ENCODE assay signal across 10 cellular contexts in genomic region chr2:238233625-238234024, GRCh38. TPM values are rescaled to one million over a fixed set of nuclear protein-coding genes. Genes with fewer than 3 reads are reported as not detected.
A peak's percentile ranks its signal among the peaks of the same experiment; 100 is the strongest.
DNase-seq lines count a peak whose midpoint lies in the region; ATAC-seq and TF ChIP-seq lines count a peak whose summit lies in the region.
"Had no signal": no experiment of that assay in that cellular context is flagged by ENCODE, and none has a peak within 500 bp of the region (broad histone marks: within the 10 kb centered on the region; RNA-seq: fewer than 3 reads in every experiment).

No MANE protein-coding gene starts in this region.

- CTCF ChIA-PET in activated CD8-positive, alpha-beta T cell treated with anti-CD3 and anti-CD28 coated beads for 36 hours (lab: Charles Lee) = no interaction called here
- CTCF ChIA-PET in activated CD8-positive, alpha-beta T cell treated with anti-CD3 and anti-CD28 coated beads, Interleukin-2, amount 10 ng/mL, durations not matched to agents 7 days and 5 days (lab: Charles Lee) = no interaction called here
- CTCF ChIA-PET in HEK293T (lab: Yijun Ruan, JAX) = interaction anchor here (0.5 kb wide), 1 partner anchor 27 kb away, joined by 3 read pairs; no protein-coding TSS in a partner anchor

- POLR2A ChIA-PET in activated CD8-positive, alpha-beta T cell treated with anti-CD3 and anti-CD28 coated beads for 36 hours (lab: Charles Lee) = interaction anchor here (0.9 kb wide), 1 partner anchor 8 kb away, joined by 3 read pairs; no protein-coding TSS in a partner anchor
- POLR2A ChIA-PET in activated CD8-positive, alpha-beta T cell treated with anti-CD3 and anti-CD28 coated beads, Interleukin-2, amount 10 ng/mL, durations not matched to agents 7 days and 5 days (lab: Charles Lee) = no interaction called here
- POLR2A ChIA-PET in HEK293T (lab: Yijun Ruan, JAX) = interaction anchor here (0.6 to 1.0 kb wide), 4 partner anchors 9 to 41 kb away, joined by 3 to 4 read pairs (median 3); no protein-coding TSS in a partner anchor

- intact Hi-C loops in activated CD8-positive, alpha-beta T cell treated with anti-CD3 and anti-CD28 coated beads for 36 hours (cut with micrococcal nuclease) = no loop called here

- peaks cover 2% of the 10 kb centered on the region for H3K36me3 Mint-ChIP-seq in activated CD8-positive, alpha-beta T cell treated with anti-CD3 and anti-CD28 coated beads for 36 hours (ENCODE audit: low read depth)
- peaks cover 1% of the 10 kb centered on the region for H3K36me3 Mint-ChIP-seq in activated CD8-positive, alpha-beta T cell treated with anti-CD3 and anti-CD28 coated beads, Interleukin-2, amount 10 ng/mL, durations not matched to agents 7 days and 5 days (ENCODE audit: low read depth)
- H3K36me3 Mint-ChIP-seq in activated T-helper 17 cell treated with anti-CD3 and anti-CD28 coated beads, Interleukin-2, amount 50 U/mL, for 72 hours (ENCODE audit: low read depth) = no peaks in the 10 kb centered on the region
- H3K36me3 Mint-ChIP-seq in neural crest cell (ENCODE audit: low read depth) = peaks cover 8% of the 10 kb centered on the region

- H3K9me3 Mint-ChIP-seq in activated CD8-positive, alpha-beta T cell treated with anti-CD3 and anti-CD28 coated beads for 36 hours = no peaks in the 10 kb centered on the region
- peaks cover 10% of the 10 kb centered on the region for H3K9me3 Mint-ChIP-seq in activated CD8-positive, alpha-beta T cell treated with anti-CD3 and anti-CD28 coated beads, Interleukin-2, amount 10 ng/mL, durations not matched to agents 7 days and 5 days (ENCODE audit: insufficient read depth)
- no peaks in the 10 kb centered on the region for H3K9me3 Mint-ChIP-seq in activated T-helper 17 cell treated with anti-CD3 and anti-CD28 coated beads, Interleukin-2, amount 50 U/mL, for 72 hours
- peaks cover 9% of the 10 kb centered on the region for H3K9me3 Mint-ChIP-seq in neural crest cell

- no peak for DNase-seq in activated CD8-positive, alpha-beta T cell treated with anti-CD3 and anti-CD28 coated beads for 36 hours
- no peak for DNase-seq in activated CD8-positive, alpha-beta T cell treated with anti-CD3 and anti-CD28 coated beads, Interleukin-2, amount 10 ng/mL, durations not matched to agents 7 days and 5 days
- peak; percentile 93 for DNase-seq in MV-4-11 (lab: John Stamatoyannopoulos, UW)
- no peak for DNase-seq in neural crest cell (ENCODE audit: low read depth, low spot score)
- no peak for DNase-seq in HEK293T (ENCODE audit: extremely low spot score)
- DNase-seq in GOT3 (lab: John Stamatoyannopoulos, UW) = no peak
- DNase-seq: NK-92 treated with Interleukin-12 subunit alpha and Interleukin-12 subunit beta, amount 100 ng/mL, for 24 hours had no signal

- H3K27me3 Mint-ChIP-seq in activated CD8-positive, alpha-beta T cell treated with anti-CD3 and anti-CD28 coated beads for 36 hours = peaks cover 34% of the 10 kb centered on the region
- H3K27me3 Mint-ChIP-seq in activated CD8-positive, alpha-beta T cell treated with anti-CD3 and anti-CD28 coated beads, Interleukin-2, amount 10 ng/mL, durations not matched to agents 7 days and 5 days (ENCODE audit: low read depth) = peaks cover 56% of the 10 kb centered on the region
- H3K27me3 Mint-ChIP-seq in activated T-helper 17 cell treated with anti-CD3 and anti-CD28 coated beads, Interleukin-2, amount 50 U/mL, for 72 hours = peaks cover 14% of the 10 kb centered on the region
- H3K27me3 Mint-ChIP-seq in neural crest cell (ENCODE audit: low read depth) = peaks cover 9% of the 10 kb centered on the region

- no peak overlapping the region for H3K27ac Mint-ChIP-seq in activated CD8-positive, alpha-beta T cell treated with anti-CD3 and anti-CD28 coated beads for 36 hours
- no peak overlapping the region for H3K27ac Mint-ChIP-seq in activated CD8-positive, alpha-beta T cell treated with anti-CD3 and anti-CD28 coated beads, Interleukin-2, amount 10 ng/mL, durations not matched to agents 7 days and 5 days
- H3K27ac Mint-ChIP-seq in activated T-helper 17 cell treated with anti-CD3 and anti-CD28 coated beads, Interleukin-2, amount 50 U/mL, for 72 hours = no peak overlapping the region
- no peak overlapping the region for H3K27ac Mint-ChIP-seq in neural crest cell (ENCODE audit: unreplicated experiment)
- H3K27ac Mint-ChIP-seq: WTC11 had no signal

- ATAC-seq in activated CD8-positive, alpha-beta T cell treated with anti-CD3 and anti-CD28 coated beads for 36 hours = no peak
- no peak for ATAC-seq in activated CD8-positive, alpha-beta T cell treated with anti-CD3 and anti-CD28 coated beads, Interleukin-2, amount 10 ng/mL, durations not matched to agents 7 days and 5 days
- ATAC-seq in activated T-helper 17 cell treated with anti-CD3 and anti-CD28 coated beads, Interleukin-2, amount 50 U/mL, for 72 hours (replicated peaks) = no peak
- ATAC-seq in HG03469 (IDR thresholded peaks at IDR 0.05; ENCODE audit: unreplicated experiment) = no peak

- peak overlapping the region; percentile 19 for H3K4me3 Mint-ChIP-seq in activated CD8-positive, alpha-beta T cell treated with anti-CD3 and anti-CD28 coated beads for 36 hours
- no peak overlapping the region for H3K4me3 Mint-ChIP-seq in activated CD8-positive, alpha-beta T cell treated with anti-CD3 and anti-CD28 coated beads, Interleukin-2, amount 10 ng/mL, durations not matched to agents 7 days and 5 days
- peak overlapping the region; percentile 26 for H3K4me3 Mint-ChIP-seq in activated T-helper 17 cell treated with anti-CD3 and anti-CD28 coated beads, Interleukin-2, amount 50 U/mL, for 72 hours
- H3K4me3 Mint-ChIP-seq in neural crest cell = peak overlapping the region; percentile 45

- no peak for TF ChIP-seq CTCF in activated CD8-positive, alpha-beta T cell treated with anti-CD3 and anti-CD28 coated beads for 36 hours (IDR thresholded peaks at IDR 0.05)
- no peak for TF ChIP-seq CTCF in neural crest cell (conservative IDR thresholded peaks at IDR 0.05)

- H3K4me1 Mint-ChIP-seq in activated CD8-positive, alpha-beta T cell treated with anti-CD3 and anti-CD28 coated beads for 36 hours (ENCODE audit: low read depth) = peaks cover 9% of the 10 kb centered on the region
- H3K4me1 Mint-ChIP-seq in activated CD8-positive, alpha-beta T cell treated with anti-CD3 and anti-CD28 coated beads, Interleukin-2, amount 10 ng/mL, durations not matched to agents 7 days and 5 days (ENCODE audit: low read depth) = peaks cover 19% of the 10 kb centered on the region
- peaks cover 11% of the 10 kb centered on the region for H3K4me1 Mint-ChIP-seq in activated T-helper 17 cell treated with anti-CD3 and anti-CD28 coated beads, Interleukin-2, amount 50 U/mL, for 72 hours
- peaks cover 40% of the 10 kb centered on the region for H3K4me1 Mint-ChIP-seq in neural crest cell

TF ChIP-seq in HEK293T, 16 proteins besides CTCF, POLR2A, EP300 and RAD21:
- TF ChIP-seq FOXM1 (IDR thresholded peaks at IDR 0.05; ENCODE audit: borderline replicate concordance) (no peak), HDGF (IDR thresholded peaks at IDR 0.05; ENCODE audit: borderline replicate concordance) (no peak), TARDBP (IDR thresholded peaks at IDR 0.05) (no peak), SUZ12 (IDR thresholded peaks at IDR 0.05) (no peak), FOXK2 (IDR thresholded peaks at IDR 0.05) (no peak), NFRKB (IDR thresholded peaks at IDR 0.05) (no peak), ZNF384 (IDR thresholded peaks at IDR 0.05) (no peak), PKNOX1 (IDR thresholded peaks at IDR 0.05) (no peak), FOXA1 (IDR thresholded peaks at IDR 0.05) (no peak), BHLHE40 (IDR thresholded peaks at IDR 0.05; ENCODE audit: borderline replicate concordance) (no peak), LEF1 (IDR thresholded peaks at IDR 0.05; ENCODE audit: borderline replicate concordance) (no peak), SP1 (IDR thresholded peaks at IDR 0.05) (no peak), ELF4 (IDR thresholded peaks at IDR 0.05) (no peak), CTBP1 (IDR thresholded peaks at IDR 0.05; ENCODE audit: borderline replicate concordance) (no peak), L3MBTL2 (conservative IDR thresholded peaks at IDR 0.05) (no peak), ARNT (IDR thresholded peaks at IDR 0.05) (no peak)
TF ChIP-seq in HEK293T: peak in this region for 0.

RNA-seq across cellular contexts. Expression of gene HES6, which starts 6.2 kb away (rescaled TPM):
- 1 to 10 TPM; 5.2 to 5.6 TPM for total RNA-seq in activated CD8-positive, alpha-beta T cell treated with anti-CD3 and anti-CD28 coated beads for 36 hours
- 1 to 10 TPM; 4.7 to 4.8 TPM for total RNA-seq in activated CD8-positive, alpha-beta T cell treated with anti-CD3 and anti-CD28 coated beads, Interleukin-2, amount 10 ng/mL, durations not matched to agents 7 days and 5 days
- total RNA-seq in activated T-helper 17 cell treated with anti-CD3 and anti-CD28 coated beads, Interleukin-2, amount 50 U/mL, for 72 hours = 1 to 10 TPM; 1.3 to 4.8 TPM
- 143 and 152 TPM in 2 replicates for total RNA-seq in neural crest cell

RNA-seq across cellular contexts. Expression of gene ILKAP, which starts 30.1 kb away (rescaled TPM):
- total RNA-seq in activated CD8-positive, alpha-beta T cell treated with anti-CD3 and anti-CD28 coated beads for 36 hours = 10 to 100 TPM; 42.1 to 43.3 TPM
- 10 to 100 TPM; 58.3 to 62.7 TPM for total RNA-seq in activated CD8-positive, alpha-beta T cell treated with anti-CD3 and anti-CD28 coated beads, Interleukin-2, amount 10 ng/mL, durations not matched to agents 7 days and 5 days
- total RNA-seq in activated T-helper 17 cell treated with anti-CD3 and anti-CD28 coated beads, Interleukin-2, amount 50 U/mL, for 72 hours = 10 to 100 TPM; 33.6 to 53.6 TPM
- 63.2 and 65.8 TPM in 2 replicates for total RNA-seq in neural crest cell

RNA-seq across cellular contexts. Expression of gene PER2, which starts 54.8 kb away (rescaled TPM):
- total RNA-seq in activated CD8-positive, alpha-beta T cell treated with anti-CD3 and anti-CD28 coated beads for 36 hours = 10 to 100 TPM; 17.4 to 17.6 TPM
- total RNA-seq in activated CD8-positive, alpha-beta T cell treated with anti-CD3 and anti-CD28 coated beads, Interleukin-2, amount 10 ng/mL, durations not matched to agents 7 days and 5 days = 10 to 100 TPM; 14.6 to 17.6 TPM
- total RNA-seq in activated T-helper 17 cell treated with anti-CD3 and anti-CD28 coated beads, Interleukin-2, amount 50 U/mL, for 72 hours = 10 to 100 TPM in 1 of 2 donors, 1 to 10 TPM in 1; 6.2 to 23.7 TPM
- 8.6 TPM in 2 replicates for total RNA-seq in neural crest cell

Comparison
In these comparisons a context has a peak if more than half of its experiments do, and no peak if none do; other contexts are left out.
1. RNA of gene HES6, which starts 6.2 kb away (total RNA-seq): 143 to 152 TPM in neural crest cell; 5.2 to 5.6 TPM in activated CD8-positive, alpha-beta T cell treated with anti-CD3 and anti-CD28 coated beads for 36 hours, 1.3 to 4.8 TPM in activated T-helper 17 cell treated with anti-CD3 and anti-CD28 coated beads, Interleukin-2, amount 50 U/mL, for 72 hours and 4.7 to 4.8 TPM in activated CD8-positive, alpha-beta T cell treated with anti-CD3 and anti-CD28 coated beads, Interleukin-2, amount 10 ng/mL, durations not matched to agents 7 days and 5 days; every median in the first group is over 10 times any median in the second.